1 cellular context compared by ENCODE assay signal in genomic region chr2:109230980-109231420, GRCh38.
A peak's percentile ranks its signal among the peaks of the same experiment; 100 is the strongest.
TF ChIP-seq lines count a peak whose summit lies in the region.

No MANE protein-coding gene starts in this region.

TF ChIP-seq in GM12878, 131 proteins besides CTCF, POLR2A, EP300 and RAD21:
- TF ChIP-seq RUNX3 (IDR thresholded peaks at IDR 0.05; ENCODE audit: low read length) (peak; percentile 12; the same call in 1 of the 2 replicates), DPF2 (IDR thresholded peaks at IDR 0.05) (0 out of 2 replicates have a peak, but pooled peaks have one; percentile 29), ATF7 (IDR thresholded peaks at IDR 0.05; ENCODE audit: low read depth) (peak; percentile 49; the same call in 1 of the 2 replicates), ZSCAN29 (IDR thresholded peaks at IDR 0.05) (no peak), IKZF1 (conservative IDR thresholded peaks at IDR 0.05) (peak; percentile 82), MTA2 (IDR thresholded peaks at IDR 0.05; ENCODE audit: low read depth) (peak; percentile 57; the same call in 1 of the 2 replicates), MEF2B (IDR thresholded peaks at IDR 0.05; ENCODE audit: partially characterized antibody, poor library complexity, severe bottlenecking) (peak; percentile 82), IKZF2 (IDR thresholded peaks at IDR 0.05) (peak; percentile 52 to 67; a peak in 2 of 4 replicates), MAX (IDR thresholded peaks at IDR 0.05; ENCODE audit: low read depth, low read length) (no peak), ZBED1 (IDR thresholded peaks at IDR 0.05; ENCODE audit: borderline replicate concordance) (no peak), EED (IDR thresholded peaks at IDR 0.05; ENCODE audit: low read depth) (0 out of 2 replicates have a peak, but pooled peaks have one; percentile 52)
